In the genomic region with DNA sequence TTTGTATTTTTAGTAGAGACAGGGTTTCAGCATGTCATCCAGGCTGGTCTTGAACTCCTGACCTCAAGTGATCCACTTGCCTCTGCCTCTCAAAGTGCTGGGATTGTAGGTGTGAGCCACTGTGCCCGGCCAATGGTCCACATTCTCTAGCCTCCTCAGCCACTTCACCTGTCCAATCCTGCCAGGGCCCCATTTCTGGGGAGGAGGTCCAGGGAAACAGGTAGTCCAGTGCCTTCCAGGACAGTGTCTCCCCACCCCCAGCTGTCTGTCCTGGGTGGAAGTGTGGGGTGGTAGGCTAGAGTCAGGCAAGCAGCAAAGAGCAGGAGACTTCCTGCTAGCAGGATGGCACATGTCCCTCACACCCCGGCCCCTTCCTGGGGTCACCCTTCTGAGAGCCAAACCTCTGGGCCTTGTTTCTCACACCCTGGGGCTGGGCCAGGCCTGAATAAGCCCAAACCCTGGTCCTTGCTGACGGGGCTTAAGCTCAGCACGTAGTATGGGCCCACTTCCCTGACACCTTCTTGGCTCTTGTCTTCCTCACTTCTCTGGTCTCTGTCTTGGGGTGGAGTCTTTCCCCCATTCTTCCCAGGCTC, we compare ENCODE assay signal across 10 cellular contexts. TPM values are rescaled to one million over a fixed set of nuclear protein-coding genes. Genes with fewer than 3 reads are reported as not detected.
DNase-seq lines count a peak whose midpoint lies in the region; ATAC-seq and TF ChIP-seq lines count a peak whose summit lies in the region.
"Had no signal": no experiment of that assay in that cellular context is flagged by ENCODE, and none has a peak within 500 bp of the region (broad histone marks: within the 10 kb centered on the region; RNA-seq: fewer than 3 reads in every experiment).

No MANE protein-coding gene starts in this region.

- no peak overlapping the region for H3K27ac ChIP-seq in HEK293 (ENCODE audit: extremely low read depth, low read depth, low read length)
- no peak overlapping the region for H3K27ac ChIP-seq in iPS-20b (ENCODE audit: low read length)

- H3K9me3 ChIP-seq in HEK293 (ENCODE audit: control insufficient read depth, insufficient read depth, low read depth, low read length) (no peaks in the 10 kb centered on the region), iPS-20b (ENCODE audit: insufficient read depth, low read depth, low read length) (no peaks in the 10 kb centered on the region)

- POLR2A ChIA-PET in HEK293 (lab: Yijun Ruan, JAX), result no interaction called here

- peaks cover 31% of the 10 kb centered on the region for H3K36me3 Mint-ChIP-seq in activated T-helper 2 cell treated with anti-CD3 and anti-CD28 coated beads, Interferon-gamma antibody, Interleukin-2, Interleukin-4, amounts not matched to agents 10 μg/mL and 5 μg/mL and 100 μg/mL, durations not matched to agents 14 hours and 24 hours and 36 hours (ENCODE audit: low read depth)
- peaks cover 10 to 36% of the 10 kb centered on the region in 2 donors for H3K36me3 Mint-ChIP-seq in stimulated activated naive B cell treated with anti-CD40 and anti-IgM and Interleukin-4, amounts not matched to agents 10 μg/mL and 1 μg/mL and 100 μg/mL, for 72 hours

- H3K27me3 Mint-ChIP-seq in activated T-helper 2 cell treated with anti-CD3 and anti-CD28 coated beads, Interferon-gamma antibody, Interleukin-2, Interleukin-4, amounts not matched to agents 10 μg/mL and 5 μg/mL and 100 μg/mL, durations not matched to agents 14 hours and 24 hours and 36 hours (ENCODE audit: low read depth), result no peaks in the 10 kb centered on the region
- H3K27me3 Mint-ChIP-seq in stimulated activated naive B cell treated with anti-CD40 and anti-IgM and Interleukin-4, amounts not matched to agents 10 μg/mL and 1 μg/mL and 100 μg/mL, for 72 hours, result no peaks in the 10 kb centered on the region

- no peak for TF ChIP-seq CTCF in HEK293 (tag by site-specific recombination; IDR thresholded peaks at IDR 0.05)

- H3K4me1 ChIP-seq in HEK293 (ENCODE audit: control insufficient read depth, insufficient read depth, low read length), result peaks cover 4% of the 10 kb centered on the region; the same call in 1 of the 2 replicates
- H3K4me1 ChIP-seq in iPS-20b (ENCODE audit: insufficient read depth, low read length), result peaks cover 17% of the 10 kb centered on the region

- peaks cover 36% of the 10 kb centered on the region for H3K4me1 Mint-ChIP-seq in activated T-helper 2 cell treated with anti-CD3 and anti-CD28 coated beads, Interferon-gamma antibody, Interleukin-2, Interleukin-4, amounts not matched to agents 10 μg/mL and 5 μg/mL and 100 μg/mL, durations not matched to agents 14 hours and 24 hours and 36 hours (ENCODE audit: low read depth)
- peaks cover 27 to 53% of the 10 kb centered on the region in 2 donors for H3K4me1 Mint-ChIP-seq in stimulated activated naive B cell treated with anti-CD40 and anti-IgM and Interleukin-4, amounts not matched to agents 10 μg/mL and 1 μg/mL and 100 μg/mL, for 72 hours

- H3K4me3 ChIP-seq in HEK293 (ENCODE audit: low read depth, low read length) (no peak overlapping the region), iPS-20b (ENCODE audit: low read length) (no peak overlapping the region)

- intact Hi-C loops in activated T-helper 2 cell treated with anti-CD3 and anti-CD28 coated beads, Interferon-gamma antibody, Interleukin-2, Interleukin-4, amounts not matched to agents 10 μg/mL and 5 μg/mL and 100 μg/mL, durations not matched to agents 14 hours and 24 hours and 36 hours (cut with micrococcal nuclease), result loop anchor here (10.0 kb wide), 2 partner anchors 257 to 603 kb away; a partner anchor contains a TSS

- H3K36me3 ChIP-seq in HEK293 (ENCODE audit: control insufficient read depth in 2 of 2, insufficient read depth in 1 of 2, low read length in 2 of 2), result peaks cover 0 to 33% of the 10 kb centered on the region in 2 experiments; a peak in 1 of 3 replicates
- H3K36me3 ChIP-seq in iPS-20b (ENCODE audit: insufficient read depth, low read depth, low read length), result peaks cover 26% of the 10 kb centered on the region

- H3K4me3 Mint-ChIP-seq in activated T-helper 2 cell treated with anti-CD3 and anti-CD28 coated beads, Interferon-gamma antibody, Interleukin-2, Interleukin-4, amounts not matched to agents 10 μg/mL and 5 μg/mL and 100 μg/mL, durations not matched to agents 14 hours and 24 hours and 36 hours (ENCODE audit: low read depth), result no peak overlapping the region
- no peak overlapping the region for H3K4me3 Mint-ChIP-seq in stimulated activated naive B cell treated with anti-CD40 and anti-IgM and Interleukin-4, amounts not matched to agents 10 μg/mL and 1 μg/mL and 100 μg/mL, for 72 hours

- no peaks in the 10 kb centered on the region for H3K27me3 ChIP-seq in iPS-20b (ENCODE audit: insufficient read depth, low read length)

- no peaks in the 10 kb centered on the region for H3K9me3 Mint-ChIP-seq in activated T-helper 2 cell treated with anti-CD3 and anti-CD28 coated beads, Interferon-gamma antibody, Interleukin-2, Interleukin-4, amounts not matched to agents 10 μg/mL and 5 μg/mL and 100 μg/mL, durations not matched to agents 14 hours and 24 hours and 36 hours
- H3K9me3 Mint-ChIP-seq in stimulated activated naive B cell treated with anti-CD40 and anti-IgM and Interleukin-4, amounts not matched to agents 10 μg/mL and 1 μg/mL and 100 μg/mL, for 72 hours, result no peaks in the 10 kb centered on the region

- CTCF ChIA-PET in HEK293 (lab: Yijun Ruan, JAX), result interaction anchor here (1.4 kb wide), 1 partner anchor 16 kb away, joined by 3 read pairs; no protein-coding TSS in a partner anchor

- no peak for ATAC-seq in stimulated activated naive B cell treated with anti-CD40 and anti-IgM and Interleukin-4, amounts not matched to agents 10 μg/mL and 1 μg/mL and 100 μg/mL, for 72 hours (replicated peaks)

- H3K27ac Mint-ChIP-seq in activated T-helper 2 cell treated with anti-CD3 and anti-CD28 coated beads, Interferon-gamma antibody, Interleukin-2, Interleukin-4, amounts not matched to agents 10 μg/mL and 5 μg/mL and 100 μg/mL, durations not matched to agents 14 hours and 24 hours and 36 hours, result peak overlapping the region; percentile 65
- H3K27ac Mint-ChIP-seq in stimulated activated naive B cell treated with anti-CD40 and anti-IgM and Interleukin-4, amounts not matched to agents 10 μg/mL and 1 μg/mL and 100 μg/mL, for 72 hours, result peak overlapping the region; percentile 86

- H3K9ac ChIP-seq in iPS-20b (ENCODE audit: low read depth, low read length), result 0 out of 2 replicates have a peak overlapping the region, but pooled peaks have one; percentile 21

- no peak for DNase-seq in activated T-helper 2 cell treated with anti-CD3 and anti-CD28 coated beads, Interferon-gamma antibody, Interleukin-2, Interleukin-4, amounts not matched to agents 10 μg/mL and 5 μg/mL and 100 μg/mL, durations not matched to agents 14 hours and 24 hours and 36 hours (ENCODE audit: low spot score)
- DNase-seq in stimulated activated naive B cell treated with anti-CD40 and anti-IgM and Interleukin-4, amounts not matched to agents 10 μg/mL and 1 μg/mL and 100 μg/mL, for 72 hours, result no peak
- no peak for DNase-seq in central memory CD4-positive, alpha-beta T cell
- DNase-seq in HK-2 (ENCODE audit: unreplicated experiment), result no peak
- DNase-seq in NAMALWA (ENCODE audit: low spot score), result no peak
- DNase-seq: head of caudate nucleus, NCI-H1694, RPMI8226 had no signal

TF ChIP-seq in HEK293, 187 proteins besides CTCF, POLR2A, EP300 and RAD21:
- TF ChIP-seq ZIC2 (tag by site-specific recombination; IDR thresholded peaks at IDR 0.05) (no peak), ZNF571 (tag by site-specific recombination; IDR thresholded peaks at IDR 0.05) (no peak)
- TF ChIP-seq, protein P1, sequence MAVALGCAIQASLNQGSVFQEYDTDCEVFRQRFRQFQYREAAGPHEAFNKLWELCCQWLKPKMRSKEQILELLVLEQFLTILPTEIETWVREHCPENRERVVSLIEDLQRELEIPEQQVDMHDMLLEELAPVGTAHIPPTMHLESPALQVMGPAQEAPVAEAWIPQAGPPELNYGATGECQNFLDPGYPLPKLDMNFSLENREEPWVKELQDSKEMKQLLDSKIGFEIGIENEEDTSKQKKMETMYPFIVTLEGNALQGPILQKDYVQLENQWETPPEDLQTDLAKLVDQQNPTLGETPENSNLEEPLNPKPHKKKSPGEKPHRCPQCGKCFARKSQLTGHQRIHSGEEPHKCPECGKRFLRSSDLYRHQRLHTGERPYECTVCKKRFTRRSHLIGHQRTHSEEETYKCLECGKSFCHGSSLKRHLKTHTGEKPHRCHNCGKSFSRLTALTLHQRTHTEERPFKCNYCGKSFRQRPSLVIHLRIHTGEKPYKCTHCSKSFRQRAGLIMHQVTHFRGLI (tag by site-specific recombination; IDR thresholded peaks at IDR 0.05), result peak; percentile 77; the same call in 1 of the 2 replicates
- TF ChIP-seq, protein P2, sequence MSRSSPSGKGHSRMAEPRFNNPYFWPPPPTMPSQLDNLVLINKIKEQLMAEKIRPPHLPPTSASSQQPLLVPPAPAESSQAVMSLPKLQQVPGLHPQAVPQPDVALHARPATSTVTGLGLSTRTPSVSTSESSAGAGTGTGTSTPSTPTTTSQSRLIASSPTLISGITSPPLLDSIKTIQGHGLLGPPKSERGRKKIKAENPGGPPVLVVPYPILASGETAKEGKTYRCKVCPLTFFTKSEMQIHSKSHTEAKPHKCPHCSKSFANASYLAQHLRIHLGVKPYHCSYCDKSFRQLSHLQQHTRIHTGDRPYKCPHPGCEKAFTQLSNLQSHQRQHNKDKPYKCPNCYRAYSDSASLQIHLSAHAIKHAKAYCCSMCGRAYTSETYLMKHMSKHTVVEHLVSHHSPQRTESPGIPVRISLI (tag by site-specific recombination; IDR thresholded peaks at IDR 0.05), result no peak

RNA-seq across cellular contexts. Expression of a gene that starts 5.0 kb away (rescaled TPM):
- total RNA-seq in activated T-helper 2 cell treated with anti-CD3 and anti-CD28 coated beads, Interferon-gamma antibody, Interleukin-2, Interleukin-4, amounts not matched to agents 10 μg/mL and 5 μg/mL and 100 μg/mL, durations not matched to agents 14 hours and 24 hours and 36 hours, result 134 and 141 TPM in 2 replicates

RNA-seq across cellular contexts. Expression of a gene that starts 6.5 kb away (rescaled TPM):
- 5.1 and 6.4 TPM in 2 replicates for total RNA-seq in activated T-helper 2 cell treated with anti-CD3 and anti-CD28 coated beads, Interferon-gamma antibody, Interleukin-2, Interleukin-4, amounts not matched to agents 10 μg/mL and 5 μg/mL and 100 μg/mL, durations not matched to agents 14 hours and 24 hours and 36 hours

RNA-seq across cellular contexts. Expression of a gene that starts 15.3 kb away (rescaled TPM):
- 53.8 and 55.4 TPM in 2 replicates for total RNA-seq in activated T-helper 2 cell treated with anti-CD3 and anti-CD28 coated beads, Interferon-gamma antibody, Interleukin-2, Interleukin-4, amounts not matched to agents 10 μg/mL and 5 μg/mL and 100 μg/mL, durations not matched to agents 14 hours and 24 hours and 36 hours

RNA-seq across cellular contexts. Expression of a gene that starts 37.1 kb away (rescaled TPM):
- total RNA-seq in activated T-helper 2 cell treated with anti-CD3 and anti-CD28 coated beads, Interferon-gamma antibody, Interleukin-2, Interleukin-4, amounts not matched to agents 10 μg/mL and 5 μg/mL and 100 μg/mL, durations not matched to agents 14 hours and 24 hours and 36 hours, result 30.4 and 33.4 TPM in 2 replicates

RNA-seq across cellular contexts. Expression of a gene that starts 43.3 kb away (rescaled TPM):
- total RNA-seq in activated T-helper 2 cell treated with anti-CD3 and anti-CD28 coated beads, Interferon-gamma antibody, Interleukin-2, Interleukin-4, amounts not matched to agents 10 μg/mL and 5 μg/mL and 100 μg/mL, durations not matched to agents 14 hours and 24 hours and 36 hours, result 6.8 and 7.1 TPM in 2 replicates
